ENCODE assay signal across 1 cellular context in genomic region chr6:129866256-129866655, GRCh38.
TF ChIP-seq lines count a peak whose summit lies in the region.

No MANE protein-coding gene starts in this region.

TF ChIP-seq in GM12878, 131 proteins besides CTCF, POLR2A, EP300 and RAD21:
- no peak for TF ChIP-seq MYB (IDR thresholded peaks at IDR 0.05; ENCODE audit: borderline replicate concordance, low read depth, low read length)
- TF ChIP-seq HDAC6 (IDR thresholded peaks at IDR 0.05; ENCODE audit: unreplicated experiment): no peak
- TF ChIP-seq KLF5 (IDR thresholded peaks at IDR 0.05; ENCODE audit: partially characterized antibody): no peak
- TF ChIP-seq PKNOX1 (IDR thresholded peaks at IDR 0.05): no peak
